8 cellular contexts compared by ENCODE assay signal in genomic region chr6:53437557-53438202, GRCh38.
A peak's percentile ranks its signal among the peaks of the same experiment; 100 is the strongest.
DNase-seq lines count a peak whose midpoint lies in the region; ATAC-seq and TF ChIP-seq lines count a peak whose summit lies in the region.

No MANE protein-coding gene starts in this region.

- no peaks in the 10 kb centered on the region for H3K9me3 ChIP-seq in HEK293 (ENCODE audit: control insufficient read depth, insufficient read depth, low read depth, low read length)

- no peak overlapping the region for H3K4me3 Mint-ChIP-seq in activated CD8-positive, alpha-beta memory T cell treated with anti-CD3 and anti-CD28 coated beads, Interleukin-2, amount 10 ng/mL, durations not matched to agents 7 days and 5 days
- H3K4me3 Mint-ChIP-seq in activated CD8-positive, alpha-beta T cell treated with anti-CD3 and anti-CD28 coated beads, Interleukin-2, amount 10 ng/mL, durations not matched to agents 7 days and 5 days = no peak overlapping the region

- H3K9me3 Mint-ChIP-seq in activated CD8-positive, alpha-beta memory T cell treated with anti-CD3 and anti-CD28 coated beads, Interleukin-2, amount 10 ng/mL, durations not matched to agents 7 days and 5 days (ENCODE audit: low read depth) = no peaks in the 10 kb centered on the region
- no peaks in the 10 kb centered on the region for H3K9me3 Mint-ChIP-seq in activated CD8-positive, alpha-beta T cell treated with anti-CD3 and anti-CD28 coated beads, Interleukin-2, amount 10 ng/mL, durations not matched to agents 7 days and 5 days (ENCODE audit: insufficient read depth)

- peak; percentile 55 for ATAC-seq in activated CD8-positive, alpha-beta memory T cell treated with anti-CD3 and anti-CD28 coated beads, Interleukin-2, amount 10 ng/mL, durations not matched to agents 7 days and 5 days
- ATAC-seq in activated CD8-positive, alpha-beta T cell treated with anti-CD3 and anti-CD28 coated beads, Interleukin-2, amount 10 ng/mL, durations not matched to agents 7 days and 5 days = peak; percentile 58
- ATAC-seq in left cardiac atrium = peak; percentile 78
- ATAC-seq in GM21360 (IDR thresholded peaks at IDR 0.05; ENCODE audit: unreplicated experiment) = no peak

- no peak overlapping the region for H3K27ac ChIP-seq in HEK293 (ENCODE audit: extremely low read depth, low read depth, low read length)

- POLR2A ChIA-PET in HEK293 (lab: Yijun Ruan, JAX) = no interaction called here
- POLR2A ChIA-PET in activated CD8-positive, alpha-beta T cell treated with anti-CD3 and anti-CD28 coated beads, Interleukin-2, amount 10 ng/mL, durations not matched to agents 7 days and 5 days (lab: Charles Lee) = no interaction called here

- no peak overlapping the region for H3K27ac Mint-ChIP-seq in activated CD8-positive, alpha-beta memory T cell treated with anti-CD3 and anti-CD28 coated beads, Interleukin-2, amount 10 ng/mL, durations not matched to agents 7 days and 5 days
- H3K27ac Mint-ChIP-seq in activated CD8-positive, alpha-beta T cell treated with anti-CD3 and anti-CD28 coated beads, Interleukin-2, amount 10 ng/mL, durations not matched to agents 7 days and 5 days = no peak overlapping the region

- H3K27me3 Mint-ChIP-seq in activated CD8-positive, alpha-beta memory T cell treated with anti-CD3 and anti-CD28 coated beads, Interleukin-2, amount 10 ng/mL, durations not matched to agents 7 days and 5 days = no peaks in the 10 kb centered on the region
- H3K27me3 Mint-ChIP-seq in activated CD8-positive, alpha-beta T cell treated with anti-CD3 and anti-CD28 coated beads, Interleukin-2, amount 10 ng/mL, durations not matched to agents 7 days and 5 days (ENCODE audit: low read depth) = peaks cover 9% of the 10 kb centered on the region

- no peaks in the 10 kb centered on the region for H3K4me1 ChIP-seq in HEK293 (ENCODE audit: control insufficient read depth, insufficient read depth, low read length)

- intact Hi-C loops in left cardiac atrium (cut with DNase I) = no loop called here

- CTCF ChIA-PET in activated CD8-positive, alpha-beta memory T cell treated with anti-CD3 and anti-CD28 coated beads, Interleukin-2, amount 10 ng/mL, durations not matched to agents 7 days and 5 days (lab: Charles Lee) = interaction anchor here (0.7 to 2.6 kb wide), 4 partner anchors 10 to 266 kb away, joined by 3 to 5 read pairs (median 4); no protein-coding TSS in a partner anchor
- CTCF ChIA-PET in HEK293 (lab: Yijun Ruan, JAX) = interaction anchor here (0.5 to 6.5 kb wide), 42 partner anchors 10 to 1034 kb away, joined by 3 to 104 read pairs (median 4); partner anchors contain the start of gene ELOVL5
- CTCF ChIA-PET in activated CD8-positive, alpha-beta T cell treated with anti-CD3 and anti-CD28 coated beads, Interleukin-2, amount 10 ng/mL, durations not matched to agents 7 days and 5 days (lab: Charles Lee) = interaction anchor here (0.7 to 2.3 kb wide), 10 partner anchors 9 to 272 kb away, joined by 3 to 8 read pairs (median 3); no protein-coding TSS in a partner anchor

- H3K4me3 ChIP-seq in HEK293 (ENCODE audit: low read depth, low read length) = no peak overlapping the region

- no peaks in the 10 kb centered on the region for H3K36me3 ChIP-seq in HEK293 (ENCODE audit: control insufficient read depth in 2 of 2, insufficient read depth in 1 of 2, low read length in 2 of 2)

- TF ChIP-seq CTCF in HEK293 (tag by site-specific recombination; IDR thresholded peaks at IDR 0.05) = peak; percentile 18; the same call in 1 of the 2 replicates

- H3K36me3 Mint-ChIP-seq in activated CD8-positive, alpha-beta memory T cell treated with anti-CD3 and anti-CD28 coated beads, Interleukin-2, amount 10 ng/mL, durations not matched to agents 7 days and 5 days = no peaks in the 10 kb centered on the region
- no peaks in the 10 kb centered on the region for H3K36me3 Mint-ChIP-seq in activated CD8-positive, alpha-beta T cell treated with anti-CD3 and anti-CD28 coated beads, Interleukin-2, amount 10 ng/mL, durations not matched to agents 7 days and 5 days (ENCODE audit: low read depth)

- peaks cover 22% of the 10 kb centered on the region for H3K4me1 Mint-ChIP-seq in activated CD8-positive, alpha-beta memory T cell treated with anti-CD3 and anti-CD28 coated beads, Interleukin-2, amount 10 ng/mL, durations not matched to agents 7 days and 5 days
- no peaks in the 10 kb centered on the region for H3K4me1 Mint-ChIP-seq in activated CD8-positive, alpha-beta T cell treated with anti-CD3 and anti-CD28 coated beads, Interleukin-2, amount 10 ng/mL, durations not matched to agents 7 days and 5 days (ENCODE audit: low read depth)

- DNase-seq in activated CD8-positive, alpha-beta memory T cell treated with anti-CD3 and anti-CD28 coated beads, Interleukin-2, amount 10 ng/mL, durations not matched to agents 7 days and 5 days = no peak
- DNase-seq in activated CD8-positive, alpha-beta memory T cell treated with anti-CD3 and anti-CD28 coated beads, Interleukin-2, amount 50 U/mL, for 48 hours = no peak
- peak; percentile 62 for DNase-seq in NCI-H460 (ENCODE audit: extremely low read depth, low read depth)
- peak; percentile 30 for DNase-seq in activated CD8-positive, alpha-beta T cell treated with anti-CD3 and anti-CD28 coated beads, Interleukin-2, amount 10 ng/mL, durations not matched to agents 7 days and 5 days
- no peak for DNase-seq in left cardiac atrium
- peak; percentile 51 for DNase-seq in retina

TF ChIP-seq in HEK293, 187 proteins besides CTCF, POLR2A, EP300 and RAD21:
- TF ChIP-seq ZNF580 (tag by site-specific recombination; IDR thresholded peaks at IDR 0.05) = no peak
- 0 out of 2 replicates have a peak, but pooled peaks have one; percentile 17 for TF ChIP-seq ZSCAN30 (tag by site-specific recombination; IDR thresholded peaks at IDR 0.05)
- TF ChIP-seq ZNF654 (tag by site-specific recombination; IDR thresholded peaks at IDR 0.05; ENCODE audit: low read depth) = peak; percentile 97
- no peak for TF ChIP-seq ZNF114 (tag by site-specific recombination; IDR thresholded peaks at IDR 0.05)
- TF ChIP-seq ZNF335 (tag by site-specific recombination; conservative IDR thresholded peaks at IDR 0.05) = peak; percentile 49
- 0 out of 2 replicates have a peak, but pooled peaks have one; percentile 4 for TF ChIP-seq ATF2 (tag by site-specific recombination; IDR thresholded peaks at IDR 0.05; ENCODE audit: low read depth)
- peak; percentile 87 for TF ChIP-seq ZNF660 (tag by site-specific recombination; IDR thresholded peaks at IDR 0.05)
- no peak for TF ChIP-seq ZNF560 (tag by site-specific recombination; IDR thresholded peaks at IDR 0.05; ENCODE audit: borderline replicate concordance)
- TF ChIP-seq ZNF221 (tag by site-specific recombination; IDR thresholded peaks at IDR 0.05; ENCODE audit: borderline replicate concordance) = no peak
- peak; percentile 42; the same call in 1 of the 2 replicates for TF ChIP-seq SP7 (tag by site-specific recombination; IDR thresholded peaks at IDR 0.05)
- TF ChIP-seq ZNF138 (tag by site-specific recombination; IDR thresholded peaks at IDR 0.05; ENCODE audit: borderline replicate concordance) = no peak
- TF ChIP-seq SALL2 (tag by site-specific recombination; IDR thresholded peaks at IDR 0.05; ENCODE audit: borderline replicate concordance) = no peak

Comparison
In these comparisons a context has a peak if more than half of its experiments do, and no peak if none do; other contexts are left out.
1. DNase-seq: peak in NCI-H460 (single experiment), activated CD8-positive, alpha-beta T cell treated with anti-CD3 and anti-CD28 coated beads, Interleukin-2, amount 10 ng/mL, durations not matched to agents 7 days and 5 days (single experiment) and retina (single experiment); none in activated CD8-positive, alpha-beta memory T cell treated with anti-CD3 and anti-CD28 coated beads, Interleukin-2, amount 10 ng/mL, durations not matched to agents 7 days and 5 days (single experiment), activated CD8-positive, alpha-beta memory T cell treated with anti-CD3 and anti-CD28 coated beads, Interleukin-2, amount 50 U/mL, for 48 hours (single experiment) and left cardiac atrium (single experiment).